8 cellular contexts compared by ENCODE assay signal in genomic region chr17:49217651-49218413, GRCh38. TPM values are rescaled to one million over a fixed set of nuclear protein-coding genes. Genes with fewer than 3 reads are reported as not detected.
A peak's percentile ranks its signal among the peaks of the same experiment; 100 is the strongest.
DNase-seq lines count a peak whose midpoint lies in the region; ATAC-seq and TF ChIP-seq lines count a peak whose summit lies in the region.

No MANE protein-coding gene starts in this region.

- DNase-seq in HL-60 (ENCODE audit: low read depth in 1 of 2, low spot score in 1 of 2) (peak; percentile 88 to 94), upper lobe of left lung (peak; percentile 86), D341Med (ENCODE audit: low spot score) (no peak), iPS-NIHi7 (ENCODE audit: extremely low spot score) (no peak), A673 (ENCODE audit: low spot score) (no peak)
- DNase-seq in activated CD8-positive, alpha-beta memory T cell treated with anti-CD3 and anti-CD28 coated beads for 4 hours (ENCODE audit: low read depth in 2 of 2): peak; percentile 51 to 61

- peak; percentile 80 to 83 for ATAC-seq in upper lobe of left lung (ENCODE audit: low FRiP score in 2 of 2)

- H3K9me3 ChIP-seq in upper lobe of left lung: no peaks in the 10 kb centered on the region
- no peaks in the 10 kb centered on the region for H3K9me3 ChIP-seq in A673 (ENCODE audit: low read depth, low read length, poor library complexity, severe bottlenecking)

- H3K4me3 ChIP-seq in HL-60 (replicated peaks; ENCODE audit: insufficient read depth, low read length) (no peak overlapping the region), upper lobe of left lung (peak overlapping the region in 1 of 4 donors; percentile 17), A673 (ENCODE audit: low read depth, low read length, poor library complexity, severe bottlenecking) (no peak overlapping the region)

- peak in 1 of 4 donors; percentile 47 for TF ChIP-seq EP300 in upper lobe of left lung (IDR thresholded peaks at IDR 0.05)

- no peaks in the 10 kb centered on the region for H3K27me3 ChIP-seq in HL-60 (ENCODE audit: insufficient read depth, poor library complexity, severe bottlenecking)
- H3K27me3 ChIP-seq in layer of hippocampus (ENCODE audit: control insufficient read depth, insufficient read depth, low read length): peaks cover 8% of the 10 kb centered on the region
- no peaks in the 10 kb centered on the region for H3K27me3 ChIP-seq in upper lobe of left lung
- no peaks in the 10 kb centered on the region for H3K27me3 ChIP-seq in A673 (replicated peaks; ENCODE audit: insufficient read depth, low read depth, low read length, poor library complexity)

- CTCF ChIA-PET in A673 (lab: Charles Lee): no interaction called here

- H3K36me3 ChIP-seq in upper lobe of left lung (peaks cover 0 to 29% (median 5%) of the 10 kb centered on the region in 4 donors), A673 (ENCODE audit: insufficient read depth, low read length, poor library complexity, severe bottlenecking) (peaks cover 13% of the 10 kb centered on the region)

- 63 to 65% methylated on average over 15 of the region's 17 CpGs for WGBS in upper lobe of left lung, 2 donors

- intact Hi-C loops in A673 (cut with micrococcal nuclease; ENCODE audit: unreplicated experiment): no loop called here

- POLR2A ChIA-PET in A673 (lab: Charles Lee; ENCODE audit: low non-redundant PET): no interaction called here

- TF ChIP-seq POLR2A in GM19193 (IDR thresholded peaks at IDR 0.05; ENCODE audit: extremely low read depth, insufficient read depth, insufficient read length): peak; percentile 50
- TF ChIP-seq POLR2A in upper lobe of left lung (IDR thresholded peaks at IDR 0.05): peak in 1 of 4 donors; percentile 56

- peaks cover 53 to 74% (median 66%) of the 10 kb centered on the region in 4 donors for H3K4me1 ChIP-seq in upper lobe of left lung
- no peaks in the 10 kb centered on the region for H3K4me1 ChIP-seq in A673 (ENCODE audit: insufficient read depth, low read length, poor library complexity, severe bottlenecking)

- H3K27ac ChIP-seq in HL-60 (replicated peaks) (peak overlapping the region; percentile 85), layer of hippocampus (ENCODE audit: low read depth, low read length) (peak overlapping the region; percentile 30), upper lobe of left lung (peak overlapping the region; percentile 39 to 86 (median 72)), A673 (ENCODE audit: low read depth, low read length, poor library complexity, severe bottlenecking) (no peak overlapping the region)

- no TSS peak for BruUV-seq in A673 (replicated peaks; lab: Mats Ljungman, UMichigan)

- TF ChIP-seq CTCF in HL-60 (IDR thresholded peaks at IDR 0.05; ENCODE audit: insufficient read depth, low read length): no peak
- TF ChIP-seq CTCF in upper lobe of left lung (IDR thresholded peaks at IDR 0.05): no peak
- TF ChIP-seq CTCF in A673 (conservative IDR thresholded peaks at IDR 0.05; ENCODE audit: low read depth, low read length): no peak

RNA-seq across cellular contexts. Expression of gene ABI3, which starts 7.3 kb away (rescaled TPM):
- total RNA-seq in upper lobe of left lung (10 to 100 TPM in 4 of 6 donors, 1 to 10 TPM in 2; 8.5 to 38.4 (median 27.3) TPM), A673 (2021) (9.7 and 13.0 TPM in 2 replicates)

RNA-seq across cellular contexts. Expression of gene GNGT2, which starts 7.5 kb away (rescaled TPM):
- total RNA-seq in upper lobe of left lung: 10 to 100 TPM in 3 of 6 donors, 1 to 10 TPM in 3; 1.1 to 22.5 (median 9.9) TPM
- total RNA-seq in A673 (2021): 9.2 and 9.6 TPM in 2 replicates

RNA-seq across cellular contexts. Expression of gene PHOSPHO1, which starts 12.8 kb away (rescaled TPM):
- total RNA-seq in upper lobe of left lung (1 to 10 TPM in 4 of 6 donors, under 1 TPM in 1, not detected in 1; 0.30 to 4.7 (median 3.1) TPM), A673 (2021) (88.6 and 98.3 TPM in 2 replicates)

Comparison
In these comparisons a context has a peak if more than half of its experiments do, and no peak if none do; other contexts are left out.
1. DNase-seq: peak in HL-60 (2 of 2), activated CD8-positive, alpha-beta memory T cell treated with anti-CD3 and anti-CD28 coated beads for 4 hours (2 of 2) and upper lobe of left lung (2 of 2); none in D341Med (single experiment), iPS-NIHi7 (single experiment) and A673 (single experiment).
2. RNA of gene PHOSPHO1, which starts 12.8 kb away (total RNA-seq): 88.6 to 98.3 TPM in A673; 0.30 to 4.7 TPM in upper lobe of left lung; every median in the first group is over 10 times any median in the second.